20 cellular contexts compared by ENCODE assay signal in the genomic region with DNA sequence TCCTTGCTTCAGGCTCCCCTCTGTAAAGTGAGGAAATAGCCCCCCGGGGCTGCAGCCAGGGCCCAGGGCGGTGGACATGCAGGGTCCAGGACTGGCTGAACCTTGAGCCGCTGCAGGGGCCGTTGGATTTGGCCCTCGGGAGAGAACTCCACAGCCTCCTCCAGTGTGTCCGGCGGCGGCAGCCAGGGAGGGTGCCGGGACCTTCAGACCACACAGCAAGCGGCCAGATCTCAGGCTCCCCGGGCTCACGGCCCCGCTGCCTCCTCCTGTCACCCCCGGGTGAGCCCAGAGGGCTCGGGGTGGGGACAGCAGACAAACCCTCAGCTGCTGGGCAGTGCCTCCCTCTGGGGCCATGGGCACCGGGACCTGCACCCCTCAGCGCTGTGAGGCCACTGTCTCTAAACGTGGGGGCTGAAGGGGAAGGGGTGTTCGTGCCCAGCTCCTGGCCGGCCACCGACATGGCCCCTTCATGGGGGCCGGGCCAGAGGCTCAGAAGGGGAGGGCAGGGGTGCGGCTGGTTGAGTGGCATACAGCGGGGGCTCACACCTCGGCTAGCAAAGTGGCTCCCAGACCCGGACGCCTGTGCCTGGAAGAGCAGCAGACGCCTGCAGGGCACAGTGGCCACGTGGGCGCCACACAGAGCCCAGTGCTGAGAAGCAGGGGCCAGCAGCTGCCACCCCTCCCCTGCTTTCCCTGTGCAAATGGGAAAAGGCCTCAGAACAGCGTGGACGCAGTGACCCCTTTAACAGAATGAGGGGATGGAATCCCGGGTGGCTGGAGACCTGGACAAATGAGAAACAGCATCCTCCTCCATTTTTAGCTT. TPM values are rescaled to one million over a fixed set of nuclear protein-coding genes. Genes with fewer than 3 reads are reported as not detected.
DNase-seq lines count a peak whose midpoint lies in the region; ATAC-seq, FAIRE-seq and TF ChIP-seq lines count a peak whose summit lies in the region.
"Had no signal": no experiment of that assay in that cellular context is flagged by ENCODE, and none has a peak within 500 bp of the region (broad histone marks: within the 10 kb centered on the region; RNA-seq: fewer than 3 reads in every experiment).

No MANE protein-coding gene starts in this region.

- H3K4me3 ChIP-seq in HepG2 (replicated peaks in 1 of 3; ENCODE audit: insufficient read depth in 1 of 3, low read depth in 2 of 3, low read length in 3 of 3), result no peak overlapping the region
- H3K4me3 ChIP-seq in right lobe of liver, result no peak overlapping the region
- H3K4me3 ChIP-seq: GM12878 had no signal

- H3K9me3 ChIP-seq in HepG2 (ENCODE audit: low read length), result no peaks in the 10 kb centered on the region
- H3K9me3 ChIP-seq in right lobe of liver, result no peaks in the 10 kb centered on the region
- no peaks in the 10 kb centered on the region for H3K9me3 ChIP-seq in H9 (ENCODE audit: control insufficient read depth, low read depth, low read length)

- H3K27ac ChIP-seq in HepG2 (ENCODE audit: extremely low read length, insufficient read depth, low read length), result no peak overlapping the region
- H3K27ac ChIP-seq in right lobe of liver, result no peak overlapping the region
- H3K27ac ChIP-seq in H9 (ENCODE audit: insufficient read length, low read depth, low read length), result no peak overlapping the region

- no peaks in the 10 kb centered on the region for H3K36me3 Mint-ChIP-seq in nephron progenitor cell (ENCODE audit: low read depth)
- H3K36me3 Mint-ChIP-seq in stimulated activated memory B cell treated with anti-CD40 and anti-IgM and Interleukin-4, amounts not matched to agents 10 μg/mL and 1 μg/mL and 100 μg/mL, for 72 hours, result peaks cover 4% of the 10 kb centered on the region
- no peaks in the 10 kb centered on the region for H3K36me3 Mint-ChIP-seq in H9 (ENCODE audit: insufficient read depth in 1 of 3, low read depth in 3 of 3)
- H3K36me3 Mint-ChIP-seq: CD4-positive, CD25-positive, alpha-beta regulatory T cell; CD8-positive, alpha-beta memory T cell; IgD-negative memory B cell had no signal

- no peak overlapping the region for H3K4me2 ChIP-seq in HepG2 (ENCODE audit: low read depth, low read length)
- no peak overlapping the region for H3K4me2 ChIP-seq in H9 (ENCODE audit: insufficient read depth, insufficient read length, low read length)

- no peak for FAIRE-seq in HepG2 (lab: Jason Lieb, UNC)
- FAIRE-seq: GM12878, HTR-8/SVneo had no signal

- no peaks in the 10 kb centered on the region for H4K20me1 ChIP-seq in HepG2 (ENCODE audit: insufficient read depth, low read length)
- no peaks in the 10 kb centered on the region for H4K20me1 ChIP-seq in H9 (ENCODE audit: control insufficient read depth, insufficient read depth, insufficient read length)

- H3K36me3 ChIP-seq in HepG2 (replicated peaks in 1 of 2; ENCODE audit: control insufficient read depth in 1 of 2, insufficient read depth in 2 of 2, low read length in 2 of 2), result no peaks in the 10 kb centered on the region
- no peaks in the 10 kb centered on the region for H3K36me3 ChIP-seq in right lobe of liver

- no peak overlapping the region for H2BK15ac ChIP-seq in H9 (ENCODE audit: low read depth, low read length)

- no peak overlapping the region for H3K27ac Mint-ChIP-seq in nephron progenitor cell
- H3K27ac Mint-ChIP-seq in stimulated activated memory B cell treated with anti-CD40 and anti-IgM and Interleukin-4, amounts not matched to agents 10 μg/mL and 1 μg/mL and 100 μg/mL, for 72 hours, result no peak overlapping the region
- no peak overlapping the region for H3K27ac Mint-ChIP-seq in H9
- H3K27ac Mint-ChIP-seq: B cell; CD4-positive, CD25-positive, alpha-beta regulatory T cell; CD8-positive, alpha-beta memory T cell; IgD-negative memory B cell had no signal

- H3T11ph ChIP-seq in H9 (ENCODE audit: low read length), result no peak overlapping the region

- TF ChIP-seq EP300 in HepG2 (IDR thresholded peaks at IDR 0.05; ENCODE audit: low read depth in 2 of 2, low read length in 2 of 2), result no peak
- no peak for TF ChIP-seq EP300 in HepG2 (CRISPR knock-in tag; IDR thresholded peaks at IDR 0.05; ENCODE audit: borderline replicate concordance)
- TF ChIP-seq EP300 in Ishikawa (IDR thresholded peaks at IDR 0.05; ENCODE audit: borderline replicate concordance), result no peak

- CTCF ChIA-PET in HepG2 (lab: Yijun Ruan, JAX; ENCODE audit: low intra/inter-chr PET ratio, low total read pairs), result no interaction called here

- H3K27me3 Mint-ChIP-seq in nephron progenitor cell (ENCODE audit: low read depth, poor library complexity) (peaks cover 73% of the 10 kb centered on the region), H9 (ENCODE audit: low read depth) (peaks cover 42% of the 10 kb centered on the region)
- peaks cover 70% of the 10 kb centered on the region for H3K27me3 Mint-ChIP-seq in stimulated activated memory B cell treated with anti-CD40 and anti-IgM and Interleukin-4, amounts not matched to agents 10 μg/mL and 1 μg/mL and 100 μg/mL, for 72 hours

- WGBS in HepG2 (ENCODE audit: low lambda C conversion rate), result 0% methylated on average over 1 of the region's 33 CpGs
- WGBS in right lobe of liver (ENCODE audit: insufficient coverage, low coverage, low lambda C conversion rate, missing lambda C conversion rate), result 27% methylated on average over 3 of the region's 33 CpGs
- WGBS in H9 (ENCODE audit: extremely low coverage, insufficient read length, low lambda C conversion rate), result no CpG with 5 or more reads among the region's 33 CpGs

- no peak overlapping the region for H3K56ac ChIP-seq in H9 (ENCODE audit: insufficient read length, low read depth, low read length)

- H4K8ac ChIP-seq in H9 (replicated peaks; ENCODE audit: insufficient read length, low read depth, low read length), result no peak overlapping the region

- H3K23me2 ChIP-seq in H9 (ENCODE audit: insufficient read length, low read depth, low read length, poor library complexity, severe bottlenecking), result no peaks in the 10 kb centered on the region

- TF ChIP-seq CTCF in HepG2 (CRISPR knock-in tag; IDR thresholded peaks at IDR 0.05) (no peak), right lobe of liver (IDR thresholded peaks at IDR 0.05) (no peak), nephron progenitor cell (IDR thresholded peaks at IDR 0.05) (no peak), H9 (conservative IDR thresholded peaks at IDR 0.05) (no peak)

- H3K4ac ChIP-seq in H9 (ENCODE audit: low read depth, low read length), result no peak overlapping the region

- DNase-seq in HepG2 (ENCODE audit: low spot score), result no peak
- no peak for DNase-seq in right lobe of liver
- DNase-seq in nephron progenitor cell, result peak; percentile 10
- no peak for DNase-seq in H9
- no peak for DNase-seq in NCI-H146 treated with DMSO at 0.1 percent for 48 hours (lab: John Stamatoyannopoulos, UW; ENCODE audit: unreplicated experiment)
- DNase-seq: C1 segment of cervical spinal cord; CD4-positive, CD25-positive, alpha-beta regulatory T cell; CD8-positive, alpha-beta memory T cell; COR-L47; DMS 273 treated with DMSO at 0.1 percent for 48 hours; DMS53; DND-41; EL; HCEC 1CT had no signal

- ATAC-seq in HepG2 (peak; percentile 42), right lobe of liver (no peak)
- peak; percentile 25 for ATAC-seq in stimulated activated memory B cell treated with anti-CD40 and anti-IgM and Interleukin-4, amounts not matched to agents 10 μg/mL and 1 μg/mL and 100 μg/mL, for 72 hours
- ATAC-seq: GM12878 had no signal

- H3K4me1 ChIP-seq in HepG2 (ENCODE audit: insufficient read depth, low read length) (peaks cover 8% of the 10 kb centered on the region), right lobe of liver (no peaks in the 10 kb centered on the region), H9 (ENCODE audit: insufficient read depth, low read length) (no peaks in the 10 kb centered on the region)

- no peak overlapping the region for H2BK20ac ChIP-seq in H9 (ENCODE audit: low read depth, low read length, poor library complexity, severe bottlenecking)

- peaks cover 12 to 55% of the 10 kb centered on the region in 2 experiments for H3K27me3 ChIP-seq in HepG2 (ENCODE audit: control insufficient read depth in 1 of 2, insufficient read depth in 2 of 2, low read length in 2 of 2)
- no peaks in the 10 kb centered on the region for H3K27me3 ChIP-seq in right lobe of liver
- H3K27me3 ChIP-seq in H9 (ENCODE audit: insufficient read depth, low read length), result no peaks in the 10 kb centered on the region; the same call in 1 of the 2 replicates

- POLR2A ChIA-PET in HepG2 (lab: Yijun Ruan, JAX), result no interaction called here

- H4K5ac ChIP-seq in H9 (ENCODE audit: insufficient read length, low read depth, low read length), result no peak overlapping the region

- TF ChIP-seq POLR2A in HepG2 (IDR thresholded peaks at IDR 0.05; ENCODE audit: insufficient read depth in 1 of 2, low read depth in 2 of 2, low read length in 2 of 2) (no peak), right lobe of liver (IDR thresholded peaks at IDR 0.05) (no peak)

- no peak overlapping the region for H3K4me3 Mint-ChIP-seq in nephron progenitor cell
- no peak overlapping the region for H3K4me3 Mint-ChIP-seq in stimulated activated memory B cell treated with anti-CD40 and anti-IgM and Interleukin-4, amounts not matched to agents 10 μg/mL and 1 μg/mL and 100 μg/mL, for 72 hours
- H3K4me3 Mint-ChIP-seq in H9, result no peak overlapping the region
- H3K4me3 Mint-ChIP-seq: B cell; CD4-positive, CD25-positive, alpha-beta regulatory T cell; CD8-positive, alpha-beta memory T cell had no signal

- intact Hi-C loops in HepG2 (cut with micrococcal nuclease; ENCODE audit: unreplicated experiment), result no loop called here
- intact Hi-C loops in right lobe of liver (cut with DNase I), result no loop called here

- no peak overlapping the region for H2AFZ ChIP-seq in HepG2 (ENCODE audit: low read length)
- no peak overlapping the region for H2AFZ ChIP-seq in H9 (ENCODE audit: low read length)

- H3K14ac ChIP-seq in H9 (ENCODE audit: insufficient read depth, low read length), result no peak overlapping the region

- H3K4me1 Mint-ChIP-seq in nephron progenitor cell (peaks cover 12% of the 10 kb centered on the region), H9 (peaks cover 0 to 4% of the 10 kb centered on the region in 2 experiments; a peak in 2 of 4 replicates)
- no peaks in the 10 kb centered on the region for H3K4me1 Mint-ChIP-seq in stimulated activated memory B cell treated with anti-CD40 and anti-IgM and Interleukin-4, amounts not matched to agents 10 μg/mL and 1 μg/mL and 100 μg/mL, for 72 hours
- H3K4me1 Mint-ChIP-seq: B cell; CD4-positive, CD25-positive, alpha-beta regulatory T cell; CD8-positive, alpha-beta memory T cell had no signal

- H3K9ac ChIP-seq in HepG2 (ENCODE audit: insufficient read depth, low read depth, low read length) (no peak overlapping the region), H9 (ENCODE audit: extremely low read depth, insufficient read length, low read length) (no peak overlapping the region)

- no peak overlapping the region for H3K23ac ChIP-seq in H9 (ENCODE audit: insufficient read length, low read depth, low read length)

- no peak overlapping the region for H2BK5ac ChIP-seq in H9 (ENCODE audit: insufficient read length, low read length)

- BruUV-seq in HepG2 (replicated peaks; lab: Mats Ljungman, UMichigan), result no TSS peak

- H3K79me2 ChIP-seq in HepG2 (ENCODE audit: insufficient read depth, low read length), result no peaks in the 10 kb centered on the region
- no peaks in the 10 kb centered on the region for H3K79me2 ChIP-seq in H9 (ENCODE audit: insufficient read depth, low read length)

- TF ChIP-seq RAD21 in HepG2 (CRISPR knock-in tag; IDR thresholded peaks at IDR 0.05), result no peak
- TF ChIP-seq RAD21 in Ishikawa (IDR thresholded peaks at IDR 0.05; ENCODE audit: low read depth), result no peak

- no peak overlapping the region for H4K91ac ChIP-seq in H9 (ENCODE audit: insufficient read length, low read depth, low read length)

- no peak overlapping the region for H3K18ac ChIP-seq in H9 (ENCODE audit: insufficient read length, low read depth, low read length)

- in situ Hi-C loops in HepG2 (cut with HindIII; ENCODE audit: extremely low pct_ligation_motif_present, low pct_unique_long_range_greater_than_20kb), result no loop called here

- H3K79me1 ChIP-seq in H9 (ENCODE audit: insufficient read depth, low read depth, low read length, poor library complexity, severe bottlenecking), result no peaks in the 10 kb centered on the region

- H3K9me3 Mint-ChIP-seq in nephron progenitor cell (peaks cover 3% of the 10 kb centered on the region), H9 (peaks cover 0 to 3% of the 10 kb centered on the region in 2 experiments; a peak in 1 of 5 replicates)
- H3K9me3 Mint-ChIP-seq in stimulated activated memory B cell treated with anti-CD40 and anti-IgM and Interleukin-4, amounts not matched to agents 10 μg/mL and 1 μg/mL and 100 μg/mL, for 72 hours, result peaks cover 8% of the 10 kb centered on the region
- H3K9me3 Mint-ChIP-seq: CD4-positive, CD25-positive, alpha-beta regulatory T cell; CD8-positive, alpha-beta memory T cell had no signal

- H2BK12ac ChIP-seq in H9 (ENCODE audit: insufficient read length, low read depth, low read length), result no peak overlapping the region

- no peak overlapping the region for H2AK5ac ChIP-seq in H9 (ENCODE audit: insufficient read length, low read length)

- H2BK120ac ChIP-seq in H9 (ENCODE audit: low read depth, low read length, poor library complexity, severe bottlenecking), result no peak overlapping the region

RNA-seq across cellular contexts. Expression of gene SLC9A3, which starts 19.7 kb away (rescaled TPM):
- total RNA-seq in HepG2 (2016; rRNA removed; fragmentation: Illumina TruSeq; extraction: Trizol) (1.2 and 1.8 TPM in 2 replicates), right lobe of liver (1 to 10 TPM in 2 of 6 experiments, under 1 TPM in 4; 0.32 to 1.8 (median 0.46) TPM), H9 (2021) (0.75 and 0.85 TPM in 2 replicates)
- 0.30 and 0.35 TPM in 2 replicates for total RNA-seq in HepG2 (2016; cell fraction: cytosol; rRNA removed; fragmentation: Illumina TruSeq; extraction: Trizol; ENCODE audit: low read depth)
- total RNA-seq in HepG2 (2016; cell fraction: insoluble cytoplasmic fraction; rRNA removed; fragmentation: Illumina TruSeq; extraction: Trizol), result 1.3 and 1.6 TPM in 2 replicates
- total RNA-seq in HepG2 (2016; cell fraction: membrane; rRNA removed; fragmentation: Illumina TruSeq; extraction: Trizol), result 1.5 and 1.9 TPM in 2 replicates
- total RNA-seq in HepG2 (2016; cell fraction: nucleus; rRNA removed; fragmentation: Illumina TruSeq; extraction: Trizol), result 1.1 and 1.2 TPM in 2 replicates
- 1.5 and 1.9 TPM in 2 replicates for polyA plus RNA-seq in HepG2 (2011; rRNA removed)
- polyA plus RNA-seq in HepG2 (2011; cell fraction: cytosol; rRNA removed), result 1.4 TPM in 2 replicates
- 2.2 and 2.4 TPM in 2 replicates for polyA plus RNA-seq in HepG2 (2011; cell fraction: nucleus; rRNA removed)
- 1.1 and 1.4 TPM in 2 replicates for polyA plus RNA-seq in HepG2 (2012)
- polyA plus RNA-seq in HepG2 (2016; cell fraction: cytosol; fragmentation: Illumina TruSeq; extraction: Trizol; ENCODE audit: low read depth), result 0.37 and 0.43 TPM in 2 replicates
- 1.7 and 1.8 TPM in 2 replicates for polyA plus RNA-seq in HepG2 (2016; cell fraction: insoluble cytoplasmic fraction; fragmentation: Illumina TruSeq; extraction: Trizol; ENCODE audit: low read depth)
- polyA plus RNA-seq in HepG2 (2016; cell fraction: membrane; fragmentation: Illumina TruSeq; extraction: Trizol; ENCODE audit: low read depth), result 1.4 and 1.6 TPM in 2 replicates
- 1.9 and 2.4 TPM in 2 replicates for polyA plus RNA-seq in HepG2 (2016; cell fraction: nucleus; fragmentation: Illumina TruSeq; extraction: Trizol; ENCODE audit: insufficient read depth, low read depth)
- polyA minus RNA-seq in HepG2 (2011; rRNA and poly(A)+ RNA removed; ENCODE audit: low replicate concordance), result 0.76 and 1.0 TPM in 2 replicates
- polyA minus RNA-seq in HepG2 (2011; cell fraction: cytosol; rRNA and poly(A)+ RNA removed), result 0.35 and 0.49 TPM in 2 replicates
- polyA minus RNA-seq in HepG2 (2011; cell fraction: nucleus; rRNA and poly(A)+ RNA removed), result 0.99 and 1.0 TPM in 2 replicates

Comparison
In these comparisons a context has a peak if more than half of its experiments do, and no peak if none do; other contexts are left out.
1. ATAC-seq: peak in HepG2 (single experiment) and stimulated activated memory B cell treated with anti-CD40 and anti-IgM and Interleukin-4, amounts not matched to agents 10 μg/mL and 1 μg/mL and 100 μg/mL, for 72 hours (single experiment); none in right lobe of liver (0 of 4).